In the genomic region with DNA sequence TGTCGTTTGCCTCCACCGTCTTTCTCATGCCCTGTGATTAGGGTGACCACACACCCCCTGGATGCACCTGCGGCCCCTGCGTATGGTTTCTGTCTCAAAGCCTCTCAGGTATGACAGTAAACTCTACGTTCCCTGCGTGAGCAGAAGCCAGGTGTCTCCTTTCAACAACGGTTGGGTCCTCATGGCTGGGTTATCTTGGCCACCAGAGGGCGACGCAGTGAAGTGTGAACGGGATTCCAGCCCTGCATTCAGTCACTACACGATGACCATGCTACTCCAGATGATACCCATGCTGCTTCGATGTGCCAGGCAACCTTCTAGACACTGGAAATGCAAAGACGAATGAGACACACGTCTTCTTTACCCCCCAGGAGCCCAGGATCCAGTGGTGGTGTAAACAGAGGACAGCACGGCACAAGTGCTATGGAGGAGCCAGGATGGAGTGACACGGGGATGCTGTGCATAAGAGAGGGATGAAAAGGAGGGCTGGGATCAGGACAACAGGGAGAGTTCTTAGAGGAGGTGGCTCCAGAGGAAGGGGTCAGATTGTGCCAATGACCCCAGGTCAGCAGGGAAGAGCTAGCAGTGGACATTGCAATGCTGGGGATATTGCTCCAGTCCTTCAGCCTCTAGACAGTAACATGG, we compare ENCODE assay signal across 8 cellular contexts.
DNase-seq lines count a peak whose midpoint lies in the region; ATAC-seq, FAIRE-seq and TF ChIP-seq lines count a peak whose summit lies in the region.

No MANE protein-coding gene starts in this region.

- H3K9me3 ChIP-seq in H1 (ENCODE audit: insufficient read depth in 2 of 2, low read depth in 1 of 2, low read length in 1 of 2), result no peaks in the 10 kb centered on the region
- no peaks in the 10 kb centered on the region for H3K9me3 ChIP-seq in osteoblast (ENCODE audit: low read depth, low read length)

- TF ChIP-seq CTCF in H1 (IDR thresholded peaks at IDR 0.05; ENCODE audit: control extremely low read depth in 1 of 3, insufficient read depth in 1 of 3, low read depth in 1 of 3, low read length in 3 of 3) (peak; percentile 81 to 96 (median 95)), osteoblast (IDR thresholded peaks at IDR 0.05; ENCODE audit: extremely low read depth, low read depth, low read length) (peak; percentile 52)

- H3K27ac ChIP-seq in H1 (ENCODE audit: low read depth, low read length), result no peak overlapping the region
- no peak overlapping the region for H3K27ac ChIP-seq in osteoblast (ENCODE audit: low read depth, low read length)

- CTCF ChIA-PET in H1 (lab: Charles Lee; ENCODE audit: partially characterized antibody), result interaction anchor here (0.6 to 2.3 kb wide), 25 partner anchors 9 to 561 kb away, joined by 3 to 16 read pairs (median 3); no protein-coding TSS in a partner anchor

- no peak overlapping the region for H2BK20ac ChIP-seq in H1 (ENCODE audit: low read length)

- FAIRE-seq in H1 (lab: Jason Lieb, UNC), result peak; percentile 84

- H2AK5ac ChIP-seq in H1 (ENCODE audit: low read depth, low read length), result no peak overlapping the region

- H3K4ac ChIP-seq in H1 (replicated peaks; ENCODE audit: insufficient read length, low read depth, low read length), result no peak overlapping the region

- no peak overlapping the region for H4K91ac ChIP-seq in H1 (replicated peaks; ENCODE audit: insufficient read length, low read length)

- H4K5ac ChIP-seq in H1 (ENCODE audit: insufficient read length, low read depth, low read length), result no peak overlapping the region

- TF ChIP-seq EP300 in H1 (IDR thresholded peaks at IDR 0.05; ENCODE audit: borderline replicate concordance in 1 of 2, low read depth in 2 of 2, low read length in 2 of 2), result no peak

- H2BK12ac ChIP-seq in H1 (ENCODE audit: low read depth, low read length), result no peak overlapping the region

- peaks cover 0 to 3% (median 0%) of the 10 kb centered on the region in 4 experiments; a peak in 1 of 7 replicates for H3K4me1 ChIP-seq in H1 (replicated peaks in 1 of 4; ENCODE audit: control insufficient read depth in 3 of 4, insufficient read depth in 4 of 4, low read length in 3 of 4)
- no peaks in the 10 kb centered on the region for H3K4me1 ChIP-seq in osteoblast (ENCODE audit: insufficient read depth, low read length)

- no peak overlapping the region for H3K56ac ChIP-seq in H1 (replicated peaks; ENCODE audit: insufficient read length, low read depth, low read length)

- H3K27me3 ChIP-seq in H1 (replicated peaks in 1 of 4; ENCODE audit: control insufficient read depth in 3 of 4, extremely low read depth in 1 of 4, insufficient read depth in 3 of 4, low read length in 3 of 4) (peaks cover 0 to 5% (median 2%) of the 10 kb centered on the region in 4 experiments; a peak in 2 of 7 replicates), osteoblast (ENCODE audit: insufficient read depth, low read length) (no peaks in the 10 kb centered on the region)

- peak; percentile 79 to 87 for TF ChIP-seq RAD21 in H1 (IDR thresholded peaks at IDR 0.05 in 1 of 2, conservative IDR thresholded peaks at IDR 0.05 in 1 of 2; ENCODE audit: low read depth in 2 of 2, low read length in 2 of 2)

- H3K4me3 ChIP-seq in H1 (ENCODE audit: extremely low read depth in 1 of 4, insufficient read depth in 2 of 4, low read depth in 3 of 4, low read length in 4 of 4) (no peak overlapping the region), osteoblast (ENCODE audit: insufficient read depth, low read length) (no peak overlapping the region)

- H2AFZ ChIP-seq in H1 (ENCODE audit: low read length) (no peak overlapping the region), osteoblast (ENCODE audit: low read length) (no peak overlapping the region)

- DNase-seq in GDM1 (lab: John Stamatoyannopoulos, UW) (peak; percentile 34), SK-N-DZ (ENCODE audit: low spot score) (peak; percentile 17), H1 (ENCODE audit: low read depth in 1 of 2, low spot score in 2 of 2) (peak; percentile 19 to 85), osteoblast (ENCODE audit: insufficient read length, low spot score, missing footprints) (peak; percentile 72), OCI-M2 (lab: John Stamatoyannopoulos, UW; ENCODE audit: unreplicated experiment) (no peak), GF-D8 (lab: John Stamatoyannopoulos, UW) (no peak)

- H3K79me1 ChIP-seq in H1 (ENCODE audit: low read depth, low read length), result no peaks in the 10 kb centered on the region

- no peak overlapping the region for H2BK15ac ChIP-seq in H1 (ENCODE audit: low read length)

- H3K36me3 ChIP-seq in H1 (ENCODE audit: control insufficient read depth in 2 of 4, insufficient read depth in 4 of 4, low read length in 3 of 4) (no peaks in the 10 kb centered on the region), osteoblast (ENCODE audit: insufficient read depth, low read length) (no peaks in the 10 kb centered on the region)

- no peak overlapping the region for H3K23ac ChIP-seq in H1 (ENCODE audit: insufficient read length)

- no peak overlapping the region for H3K18ac ChIP-seq in H1 (ENCODE audit: extremely low read depth, low read length)

- no peak overlapping the region for H3K4me2 ChIP-seq in H1 (ENCODE audit: insufficient read depth in 1 of 2, low read depth in 2 of 2, low read length in 2 of 2)
- no peak overlapping the region for H3K4me2 ChIP-seq in osteoblast (ENCODE audit: insufficient read depth, low read length)

- ATAC-seq in HG03432 (IDR thresholded peaks at IDR 0.05; ENCODE audit: unreplicated experiment) (peak; percentile 52), HG03571 (IDR thresholded peaks at IDR 0.05; ENCODE audit: unreplicated experiment) (no peak)

- no peak overlapping the region for H2BK120ac ChIP-seq in H1 (replicated peaks; ENCODE audit: low read depth, low read length)

- H4K20me1 ChIP-seq in H1 (replicated peaks in 1 of 2; ENCODE audit: control insufficient read depth in 1 of 2, insufficient read depth in 2 of 2, low read length in 2 of 2), result no peaks in the 10 kb centered on the region
- no peaks in the 10 kb centered on the region for H4K20me1 ChIP-seq in osteoblast (ENCODE audit: insufficient read depth, low read length)

- no peak overlapping the region for H2BK5ac ChIP-seq in H1 (ENCODE audit: low read depth, low read length)

- no peak overlapping the region for H4K8ac ChIP-seq in H1 (ENCODE audit: extremely low read depth, insufficient read depth, low read length)

- POLR2A ChIA-PET in H1 (lab: Charles Lee; ENCODE audit: partially characterized antibody), result no interaction called here

- WGBS in H1 (ENCODE audit: extremely low coverage in 1 of 2, insufficient coverage in 1 of 2, insufficient read length in 1 of 2, insufficient replicate concordance in 2 of 2, low coverage in 1 of 2, low lambda C conversion rate in 2 of 2, missing lambda C conversion rate in 1 of 2), 2 experiments, result 55% methylated on average over 16 of the region's 16 CpGs; no CpG with 5 or more reads in 1 of the 2 experiments

- H3K9ac ChIP-seq in H1 (replicated peaks in 1 of 4; ENCODE audit: extremely low read depth in 1 of 4, low read depth in 3 of 4, low read length in 3 of 4), result no peak overlapping the region

- no peak for TF ChIP-seq POLR2A in H1 (IDR thresholded peaks at IDR 0.05; ENCODE audit: control extremely low read depth in 1 of 2, low read depth in 2 of 2, low read length in 2 of 2)

- no peak overlapping the region for H3K14ac ChIP-seq in H1 (ENCODE audit: insufficient read length)

- H3K23me2 ChIP-seq in H1 (ENCODE audit: low read depth, low read length), result no peaks in the 10 kb centered on the region; the same call in 1 of the 2 replicates

- H3K79me2 ChIP-seq in H1 (ENCODE audit: control insufficient read depth in 1 of 2, insufficient read depth in 2 of 2, low read length in 2 of 2) (no peaks in the 10 kb centered on the region), osteoblast (ENCODE audit: insufficient read depth, low read length) (no peaks in the 10 kb centered on the region)

TF ChIP-seq in H1, 55 proteins besides CTCF, POLR2A, EP300 and RAD21 (continues in another document):
- TF ChIP-seq, protein P1, sequence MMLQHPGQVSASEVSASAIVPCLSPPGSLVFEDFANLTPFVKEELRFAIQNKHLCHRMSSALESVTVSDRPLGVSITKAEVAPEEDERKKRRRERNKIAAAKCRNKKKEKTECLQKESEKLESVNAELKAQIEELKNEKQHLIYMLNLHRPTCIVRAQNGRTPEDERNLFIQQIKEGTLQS (IDR thresholded peaks at IDR 0.05; ENCODE audit: insufficient read depth, low read depth, low read length), result no peak
- TF ChIP-seq TAF1 (IDR thresholded peaks at IDR 0.05; ENCODE audit: low read depth, low read length) (no peak), POLR2AphosphoS5 (IDR thresholded peaks at IDR 0.05; ENCODE audit: low read depth, low read length) (no peak), HDAC6 (IDR thresholded peaks at IDR 0.05; ENCODE audit: low read depth, low read length) (no peak), YY1 (IDR thresholded peaks at IDR 0.05; ENCODE audit: low read depth, low read length) (no peak), NANOG (IDR thresholded peaks at IDR 0.05; ENCODE audit: insufficient read depth, low read depth, low read length, poor library complexity, severe bottlenecking) (no peak), SAP30 (IDR thresholded peaks at IDR 0.05; ENCODE audit: insufficient read depth, insufficient replicate concordance, low read length) (no peak), TCF12 (IDR thresholded peaks at IDR 0.05; ENCODE audit: low read depth, low read length) (0 out of 2 replicates have a peak, but pooled peaks have one; percentile 35), BCL11A (IDR thresholded peaks at IDR 0.05; ENCODE audit: low read depth in 2 of 2, low read length in 2 of 2) (no peak), CBX8 (IDR thresholded peaks at IDR 0.05; ENCODE audit: borderline replicate concordance, low read depth, low read length) (no peak), EZH2 (IDR thresholded peaks at IDR 0.05; ENCODE audit: low read depth, low read length, severe bottlenecking) (no peak), HDAC2 (IDR thresholded peaks at IDR 0.05; ENCODE audit: borderline replicate concordance in 1 of 2, low read depth in 2 of 2, low read length in 2 of 2) (0 out of 4 replicates have a peak, but pooled peaks of 1 of the 2 experiments have one; percentile 43), ASH2L (IDR thresholded peaks at IDR 0.05; ENCODE audit: low read length) (no peak), BACH1 (IDR thresholded peaks at IDR 0.05; ENCODE audit: low read length) (no peak), SIN3A (conservative IDR thresholded peaks at IDR 0.05 in 1 of 2, IDR thresholded peaks at IDR 0.05 in 1 of 2; ENCODE audit: low read depth in 1 of 2, low read length in 2 of 2) (no peak), SRF (IDR thresholded peaks at IDR 0.05; ENCODE audit: low read depth, low read length) (no peak), SP4 (IDR thresholded peaks at IDR 0.05; ENCODE audit: low read length) (no peak)
- TF ChIP-seq, protein P2, sequence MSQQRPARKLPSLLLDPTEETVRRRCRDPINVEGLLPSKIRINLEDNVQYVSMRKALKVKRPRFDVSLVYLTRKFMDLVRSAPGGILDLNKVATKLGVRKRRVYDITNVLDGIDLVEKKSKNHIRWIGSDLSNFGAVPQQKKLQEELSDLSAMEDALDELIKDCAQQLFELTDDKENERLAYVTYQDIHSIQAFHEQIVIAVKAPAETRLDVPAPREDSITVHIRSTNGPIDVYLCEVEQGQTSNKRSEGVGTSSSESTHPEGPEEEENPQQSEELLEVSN (IDR thresholded peaks at IDR 0.05), result peak; percentile 93

Comparison
In these comparisons a context has a peak if more than half of its experiments do, and no peak if none do; other contexts are left out.
1. DNase-seq: peak in GDM1 (single experiment), SK-N-DZ (single experiment), H1 (2 of 2) and osteoblast (single experiment); none in OCI-M2 (single experiment) and GF-D8 (single experiment).